Comparison of ENCODE assay signal across 33 cellular contexts in the genomic region with DNA sequence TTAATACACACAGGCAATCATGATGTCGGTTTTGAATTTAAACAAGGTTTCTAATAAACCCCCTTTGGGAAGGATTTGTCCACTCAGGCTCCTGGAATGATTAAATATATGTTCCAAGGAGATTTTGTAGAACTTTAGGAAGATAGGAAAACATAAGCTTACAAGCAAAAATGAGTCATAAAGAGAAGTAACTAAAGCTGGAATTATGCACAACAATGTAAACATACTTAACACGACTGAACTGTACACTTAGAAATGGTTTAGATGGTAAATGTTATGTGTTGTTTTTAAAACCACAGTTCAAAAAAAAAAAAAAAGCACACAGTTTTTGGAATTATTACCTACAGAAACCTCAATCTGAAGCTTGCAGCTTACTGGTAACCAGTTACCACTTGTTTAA.
"Had no signal": no experiment of that assay in that cellular context is flagged by ENCODE, and none has a peak within 500 bp of the region (broad histone marks: within the 10 kb centered on the region; RNA-seq: fewer than 3 reads in every experiment).

No MANE protein-coding gene starts in this region.

- H3K27ac Mint-ChIP-seq: activated B cell treated with CpG ODN at 0.5 μM for 24 hours; activated CD4-positive, alpha-beta memory T cell treated with anti-CD3 and anti-CD28 coated beads, Interleukin-2, amount 10 ng/mL, durations not matched to agents 7 days and 5 days; activated CD8-positive, alpha-beta memory T cell treated with anti-CD3 and anti-CD28 coated beads, Interleukin-2, amount 10 ng/mL, durations not matched to agents 7 days and 5 days; activated naive CD4-positive, alpha-beta T cell treated with anti-CD3 and anti-CD28 coated beads, Interleukin-2, amount 50 U/mL, for 24 hours; activated naive CD8-positive, alpha-beta T cell treated with anti-CD3 and anti-CD28 coated beads, Interleukin-2, amount 10 ng/mL, durations not matched to agents 7 days and 5 days had no signal

- H3K27me3 ChIP-seq: MG63 had no signal

- H3K9me3 Mint-ChIP-seq: activated B cell treated with CpG ODN at 0.5 μM for 24 hours; activated CD4-positive, alpha-beta memory T cell treated with anti-CD3 and anti-CD28 coated beads, Interleukin-2, amount 10 ng/mL, durations not matched to agents 7 days and 5 days; activated naive CD4-positive, alpha-beta T cell treated with anti-CD3 and anti-CD28 coated beads, Interleukin-2, amount 50 U/mL, for 24 hours; activated naive CD8-positive, alpha-beta T cell treated with anti-CD3 and anti-CD28 coated beads, Interleukin-2, amount 10 ng/mL, durations not matched to agents 7 days and 5 days had no signal

- H3K9me3 ChIP-seq: MG63 had no signal

- FAIRE-seq: RCC 7860 had no signal

- H3K36me3 ChIP-seq: MG63 had no signal

- H3K4me3 ChIP-seq: MG63, PC-9 had no signal

- H3K4me1 Mint-ChIP-seq: activated B cell treated with CpG ODN at 0.5 μM for 24 hours; activated CD4-positive, alpha-beta memory T cell treated with anti-CD3 and anti-CD28 coated beads, Interleukin-2, amount 10 ng/mL, durations not matched to agents 7 days and 5 days; activated CD8-positive, alpha-beta memory T cell treated with anti-CD3 and anti-CD28 coated beads, Interleukin-2, amount 10 ng/mL, durations not matched to agents 7 days and 5 days; activated naive CD4-positive, alpha-beta T cell treated with anti-CD3 and anti-CD28 coated beads, Interleukin-2, amount 50 U/mL, for 24 hours; activated naive CD8-positive, alpha-beta T cell treated with anti-CD3 and anti-CD28 coated beads, Interleukin-2, amount 10 ng/mL, durations not matched to agents 7 days and 5 days had no signal

- H3K4me3 Mint-ChIP-seq: activated B cell treated with CpG ODN at 0.5 μM for 24 hours; activated CD4-positive, alpha-beta memory T cell treated with anti-CD3 and anti-CD28 coated beads, Interleukin-2, amount 10 ng/mL, durations not matched to agents 7 days and 5 days; activated CD8-positive, alpha-beta memory T cell treated with anti-CD3 and anti-CD28 coated beads, Interleukin-2, amount 10 ng/mL, durations not matched to agents 7 days and 5 days; activated naive CD4-positive, alpha-beta T cell treated with anti-CD3 and anti-CD28 coated beads, Interleukin-2, amount 50 U/mL, for 24 hours; activated naive CD8-positive, alpha-beta T cell treated with anti-CD3 and anti-CD28 coated beads, Interleukin-2, amount 10 ng/mL, durations not matched to agents 7 days and 5 days had no signal

- H3K36me3 Mint-ChIP-seq: activated CD8-positive, alpha-beta memory T cell treated with anti-CD3 and anti-CD28 coated beads, Interleukin-2, amount 10 ng/mL, durations not matched to agents 7 days and 5 days; activated naive CD4-positive, alpha-beta T cell treated with anti-CD3 and anti-CD28 coated beads, Interleukin-2, amount 50 U/mL, for 24 hours; activated naive CD8-positive, alpha-beta T cell treated with anti-CD3 and anti-CD28 coated beads, Interleukin-2, amount 10 ng/mL, durations not matched to agents 7 days and 5 days had no signal

- H3K27ac ChIP-seq: PC-9, VCaP had no signal

- H3K27me3 Mint-ChIP-seq: activated CD4-positive, alpha-beta memory T cell treated with anti-CD3 and anti-CD28 coated beads, Interleukin-2, amount 10 ng/mL, durations not matched to agents 7 days and 5 days had no signal

- ATAC-seq: activated CD8-positive, alpha-beta memory T cell treated with anti-CD3 and anti-CD28 coated beads, Interleukin-2, amount 10 ng/mL, durations not matched to agents 7 days and 5 days had no signal

- DNase-seq: activated B cell treated with CpG ODN at 0.5 μM for 24 hours; activated CD4-positive, alpha-beta memory T cell treated with anti-CD3 and anti-CD28 coated beads, Interleukin-2, amount 10 ng/mL, durations not matched to agents 7 days and 5 days; activated CD4-positive, alpha-beta T cell treated with anti-CD3 and anti-CD28 coated beads for 4 hours; activated CD4-positive, CD25-positive, alpha-beta regulatory T cell treated with anti-CD3 and anti-CD28 coated beads, Interleukin-2, amount 50 U/mL, for 72 hours; activated CD8-positive, alpha-beta memory T cell treated with anti-CD3 and anti-CD28 coated beads for 24 hours; activated CD8-positive, alpha-beta memory T cell treated with anti-CD3 and anti-CD28 coated beads, Interleukin-2, amount 10 ng/mL, durations not matched to agents 7 days and 5 days; activated CD8-positive, alpha-beta memory T cell treated with anti-CD3 and anti-CD28 coated beads, Interleukin-2, amount 50 U/mL, for 48 hours; activated effector memory CD4-positive, alpha-beta T cell treated with anti-CD3 and anti-CD28 coated beads, Interleukin-2, amount 50 U/mL, for 16 hours; activated naive CD4-positive, alpha-beta T cell treated with Interleukin-2 at 50 U/mL for 16 hours; activated naive CD8-positive, alpha-beta T cell treated with anti-CD3 and anti-CD28 coated beads, Interleukin-2, amount 10 ng/mL, durations not matched to agents 7 days and 5 days; activated T-cell treated with anti-CD3 and anti-CD28 coated beads, Interleukin-2, amount 50 U/mL, for 48 hours; amniotic stem cell; aorta; KG1; MG63; NCI-H1048; NCI-H1105 treated with DMSO at 0.1 percent for 48 hours; NCI-H1436; NCI-H1694; NCI-H1930; NCI-H2081 treated with DMSO at 0.1 percent for 48 hours; NCI-H226; NCI-H446 treated with DMSO at 0.1 percent for 48 hours; NCI-H524 treated with DMSO at 0.1 percent for 48 hours; PC-9; Right ventricle myocardium superior; SW 1271; T-helper 1 cell; T-helper 2 cell; T-helper 9 cell had no signal
